In the genomic region with DNA sequence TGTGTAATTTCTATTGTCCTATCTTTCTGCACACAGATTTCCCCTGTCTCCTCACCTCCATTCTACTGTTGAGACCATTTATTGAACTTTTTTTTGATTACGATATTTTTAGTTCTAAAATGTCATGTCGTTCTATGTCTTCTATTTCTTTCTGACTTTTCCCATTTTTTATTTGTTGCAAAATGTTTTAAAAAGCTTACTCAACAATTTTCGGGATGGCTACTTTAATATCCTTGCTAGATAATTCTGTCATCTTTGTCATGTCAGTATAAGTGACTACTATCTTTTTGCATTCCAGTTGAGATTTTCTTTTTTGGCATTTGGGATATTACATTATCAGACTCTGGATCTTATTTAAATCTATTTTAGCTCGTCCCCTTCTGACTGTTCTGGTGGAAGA, we compare ENCODE assay signal across 28 cellular contexts.
"Had no signal": no experiment of that assay in that cellular context is flagged by ENCODE, and none has a peak within 500 bp of the region (broad histone marks: within the 10 kb centered on the region; RNA-seq: fewer than 3 reads in every experiment).

No MANE protein-coding gene starts in this region.

- H3K27me3 Mint-ChIP-seq: dendritic cell treated with granulocyte-macrophage colony-stimulating factor and Interleukin-4, amounts not matched to agents 40 ng/mL and 50 ng/mL, for 4 days; effector memory CD8-positive, alpha-beta T cell; naive B cell had no signal

- DNase-seq: colonic mucosa; cortex of kidney; effector CD8-positive, alpha-beta T cell; effector memory CD8-positive, alpha-beta T cell; endodermal cell; erythroblast; esophagus squamous epithelium; foreskin fibroblast; foreskin melanocyte; gastrocnemius medialis; glutamatergic neuron; head of caudate nucleus; heart right ventricle; hippocampal formation; left cardiac atrium; left lung; left ventricle myocardium superior; lower lobe of right lung; mesenchymal stem cell; mucosa of descending colon; naive B cell had no signal

- H3K27me3 ChIP-seq: colonic mucosa, esophagus squamous epithelium, gastrocnemius medialis, left lung had no signal

- FAIRE-seq: endometrium, islet of Langerhans, keratinocyte had no signal

- H3K9me3 ChIP-seq: colonic mucosa, esophagus squamous epithelium, gastrocnemius medialis, left lung, lower lobe of right lung had no signal

- H3K4me3 Mint-ChIP-seq: dendritic cell treated with granulocyte-macrophage colony-stimulating factor and Interleukin-4, amounts not matched to agents 40 ng/mL and 50 ng/mL, for 4 days; effector memory CD8-positive, alpha-beta T cell; endodermal cell; mesothelial cell of epicardium had no signal

- H3K4me1 ChIP-seq: colonic mucosa, esophagus squamous epithelium, gastrocnemius medialis, heart right ventricle, left lung, lower lobe of right lung had no signal

- H3K36me3 ChIP-seq: colonic mucosa, esophagus squamous epithelium, gastrocnemius medialis, heart right ventricle, left lung, lower lobe of right lung had no signal

- H3K27ac ChIP-seq: colonic mucosa, epithelial cell of prostate, esophagus squamous epithelium, gastrocnemius medialis, heart right ventricle, left lung, lower lobe of right lung had no signal

- H3K4me1 Mint-ChIP-seq: endodermal cell, naive B cell had no signal

- H3K4me3 ChIP-seq: colonic mucosa, esophagus squamous epithelium, gastrocnemius medialis, heart right ventricle, left lung, lower lobe of right lung, mucosa of descending colon had no signal

- ATAC-seq: effector memory CD8-positive, alpha-beta T cell; esophagus mucosa; gastrocnemius medialis; heart right ventricle; left cardiac atrium; left lung; left ventricle myocardium superior; lower lobe of right lung; mucosa of descending colon had no signal

- H3K36me3 Mint-ChIP-seq: naive B cell had no signal

- H3K27ac Mint-ChIP-seq: dendritic cell treated with granulocyte-macrophage colony-stimulating factor and Interleukin-4, amounts not matched to agents 40 ng/mL and 50 ng/mL, for 4 days; effector memory CD8-positive, alpha-beta T cell; endodermal cell; mesothelial cell of epicardium; naive B cell had no signal
